3 cellular contexts compared by ENCODE assay signal in genomic region chr21:36613554-36613953, GRCh38.
TF ChIP-seq lines count a peak whose summit lies in the region.

No MANE protein-coding gene starts in this region.

TF ChIP-seq in GM23338, 12 proteins besides CTCF, POLR2A, EP300 and RAD21 (continues in another document):
- TF ChIP-seq EZH2phosphoT487 (IDR thresholded peaks at IDR 0.05; ENCODE audit: unreplicated experiment), result no peak
- no peak for TF ChIP-seq JUNB (IDR thresholded peaks at IDR 0.05; ENCODE audit: unreplicated experiment)
- no peak for TF ChIP-seq ZNF331 (CRISPR knock-in tag; IDR thresholded peaks at IDR 0.05; ENCODE audit: low read depth)
- no peak for TF ChIP-seq ZNF114 (CRISPR knock-in tag; IDR thresholded peaks at IDR 0.05)
- no peak for TF ChIP-seq POLR2AphosphoS5 (IDR thresholded peaks at IDR 0.05; ENCODE audit: low read depth)
- TF ChIP-seq EZH2 (IDR thresholded peaks at IDR 0.05; ENCODE audit: low read depth, unreplicated experiment), result no peak
- TF ChIP-seq CREB1 (CRISPR knock-in tag; IDR thresholded peaks at IDR 0.05; ENCODE audit: low read depth), result no peak
- TF ChIP-seq, protein P1, sequence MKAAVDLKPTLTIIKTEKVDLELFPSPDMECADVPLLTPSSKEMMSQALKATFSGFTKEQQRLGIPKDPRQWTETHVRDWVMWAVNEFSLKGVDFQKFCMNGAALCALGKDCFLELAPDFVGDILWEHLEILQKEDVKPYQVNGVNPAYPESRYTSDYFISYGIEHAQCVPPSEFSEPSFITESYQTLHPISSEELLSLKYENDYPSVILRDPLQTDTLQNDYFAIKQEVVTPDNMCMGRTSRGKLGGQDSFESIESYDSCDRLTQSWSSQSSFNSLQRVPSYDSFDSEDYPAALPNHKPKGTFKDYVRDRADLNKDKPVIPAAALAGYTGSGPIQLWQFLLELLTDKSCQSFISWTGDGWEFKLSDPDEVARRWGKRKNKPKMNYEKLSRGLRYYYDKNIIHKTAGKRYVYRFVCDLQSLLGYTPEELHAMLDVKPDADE (IDR thresholded peaks at IDR 0.05), result no peak
- TF ChIP-seq REST (IDR thresholded peaks at IDR 0.05; ENCODE audit: unreplicated experiment), result no peak
- no peak for TF ChIP-seq NANOG (IDR thresholded peaks at IDR 0.05; ENCODE audit: borderline replicate concordance)
- TF ChIP-seq STAT1 (IDR thresholded peaks at IDR 0.05; ENCODE audit: unreplicated experiment), result no peak

TF ChIP-seq in IMR-90, 13 proteins besides CTCF, POLR2A, EP300 and RAD21:
- TF ChIP-seq CEBPB (IDR thresholded peaks at IDR 0.05; ENCODE audit: low read depth, low read length), result peak; percentile 43; the same call in 1 of the 2 replicates
- TF ChIP-seq MAFK (IDR thresholded peaks at IDR 0.05; ENCODE audit: low read depth, low read length), result no peak

TF ChIP-seq in WTC11, 78 proteins besides CTCF, POLR2A, EP300 and RAD21:
- TF ChIP-seq, protein P2, sequence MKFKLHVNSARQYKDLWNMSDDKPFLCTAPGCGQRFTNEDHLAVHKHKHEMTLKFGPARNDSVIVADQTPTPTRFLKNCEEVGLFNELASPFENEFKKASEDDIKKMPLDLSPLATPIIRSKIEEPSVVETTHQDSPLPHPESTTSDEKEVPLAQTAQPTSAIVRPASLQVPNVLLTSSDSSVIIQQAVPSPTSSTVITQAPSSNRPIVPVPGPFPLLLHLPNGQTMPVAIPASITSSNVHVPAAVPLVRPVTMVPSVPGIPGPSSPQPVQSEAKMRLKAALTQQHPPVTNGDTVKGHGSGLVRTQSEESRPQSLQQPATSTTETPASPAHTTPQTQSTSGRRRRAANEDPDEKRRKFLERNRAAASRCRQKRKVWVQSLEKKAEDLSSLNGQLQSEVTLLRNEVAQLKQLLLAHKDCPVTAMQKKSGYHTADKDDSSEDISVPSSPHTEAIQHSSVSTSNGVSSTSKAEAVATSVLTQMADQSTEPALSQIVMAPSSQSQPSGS (CRISPR knock-in tag; IDR thresholded peaks at IDR 0.05; ENCODE audit: borderline replicate concordance, low read depth), result no peak
- no peak for TF ChIP-seq ZNF423 (CRISPR knock-in tag; IDR thresholded peaks at IDR 0.05)
TF ChIP-seq in WTC11: peak in this region for 0.
